ENCODE assay signal across 19 cellular contexts in genomic region chr4:134865675-134866074, GRCh38.
A peak's percentile ranks its signal among the peaks of the same experiment; 100 is the strongest.
DNase-seq lines count a peak whose midpoint lies in the region; ATAC-seq and TF ChIP-seq lines count a peak whose summit lies in the region.
"Had no signal": no experiment of that assay in that cellular context is flagged by ENCODE, and none has a peak within 500 bp of the region (broad histone marks: within the 10 kb centered on the region; RNA-seq: fewer than 3 reads in every experiment).

No MANE protein-coding gene starts in this region.

- H3K27me3 ChIP-seq in breast epithelium (no peaks in the 10 kb centered on the region), PC-3 (ENCODE audit: low read length) (no peaks in the 10 kb centered on the region), Peyer's patch (no peaks in the 10 kb centered on the region)

- TF ChIP-seq POLR2A in breast epithelium (IDR thresholded peaks at IDR 0.05) (no peak), Peyer's patch (IDR thresholded peaks at IDR 0.05) (no peak)

- POLR2A ChIA-PET in MCF 10A (lab: Yijun Ruan, JAX) = no interaction called here
- POLR2A ChIA-PET in PC-3 (lab: Charles Lee; ENCODE audit: unreplicated experiment) = no interaction called here
- POLR2A ChIA-PET in activated CD8-positive, alpha-beta T cell treated with anti-CD3 and anti-CD28 coated beads for 36 hours (lab: Charles Lee) = no interaction called here

- CTCF ChIA-PET in MCF 10A (lab: Yijun Ruan, JAX) (interaction anchor here (1.3 kb wide), 1 partner anchor 13 kb away, joined by 3 read pairs; no protein-coding TSS in a partner anchor), PC-3 (lab: Charles Lee) (interaction anchor here (0.6 kb wide), 1 partner anchor 26 kb away, joined by 3 read pairs; no protein-coding TSS in a partner anchor)
- CTCF ChIA-PET in activated CD8-positive, alpha-beta T cell treated with anti-CD3 and anti-CD28 coated beads for 36 hours (lab: Charles Lee) = no interaction called here

- H3K4me1 Mint-ChIP-seq in MCF 10A (ENCODE audit: insufficient read depth, unreplicated experiment) = no peaks in the 10 kb centered on the region
- no peaks in the 10 kb centered on the region for H3K4me1 Mint-ChIP-seq in type B pancreatic cell (ENCODE audit: unreplicated experiment)
- H3K4me1 Mint-ChIP-seq in stimulated activated naive CD8-positive, alpha-beta T cell treated with anti-CD3 and anti-CD28 coated beads, Interleukin-15, amount 100 ng/mL, for 72 hours = no peaks in the 10 kb centered on the region
- H3K4me1 Mint-ChIP-seq in activated CD8-positive, alpha-beta T cell treated with anti-CD3 and anti-CD28 coated beads for 36 hours (ENCODE audit: low read depth) = no peaks in the 10 kb centered on the region
- H3K4me1 Mint-ChIP-seq: CD4-positive, alpha-beta memory T cell had no signal

- ATAC-seq in PC-3 = no peak
- ATAC-seq in stimulated activated naive CD8-positive, alpha-beta T cell treated with anti-CD3 and anti-CD28 coated beads, Interleukin-15, amount 100 ng/mL, for 72 hours = no peak
- ATAC-seq in activated CD8-positive, alpha-beta T cell treated with anti-CD3 and anti-CD28 coated beads for 36 hours = no peak
- ATAC-seq: GM12878 had no signal

- no peak overlapping the region for H3K9ac ChIP-seq in PC-3 (ENCODE audit: low read length)
- H3K9ac ChIP-seq: GM23248 had no signal

- no peak overlapping the region for H2AFZ ChIP-seq in PC-3 (ENCODE audit: low read length)
- H2AFZ ChIP-seq: GM23248 had no signal

- H3K4me3 Mint-ChIP-seq in MCF 10A (ENCODE audit: unreplicated experiment) = no peak overlapping the region
- H3K4me3 Mint-ChIP-seq in type B pancreatic cell = no peak overlapping the region
- no peak overlapping the region for H3K4me3 Mint-ChIP-seq in stimulated activated naive CD8-positive, alpha-beta T cell treated with anti-CD3 and anti-CD28 coated beads, Interleukin-15, amount 100 ng/mL, for 72 hours
- no peak overlapping the region for H3K4me3 Mint-ChIP-seq in activated CD8-positive, alpha-beta T cell treated with anti-CD3 and anti-CD28 coated beads for 36 hours
- H3K4me3 Mint-ChIP-seq: CD4-positive, alpha-beta memory T cell had no signal

- H3K27ac ChIP-seq in breast epithelium (no peak overlapping the region), PC-3 (ENCODE audit: low read length) (no peak overlapping the region), Peyer's patch (no peak overlapping the region)
- H3K27ac ChIP-seq: GM23248, SK-N-MC had no signal

- H3K9me3 Mint-ChIP-seq in MCF 10A (ENCODE audit: unreplicated experiment) = no peaks in the 10 kb centered on the region
- no peaks in the 10 kb centered on the region for H3K9me3 Mint-ChIP-seq in type B pancreatic cell
- peaks cover 12 to 20% of the 10 kb centered on the region in 2 donors for H3K9me3 Mint-ChIP-seq in stimulated activated naive CD8-positive, alpha-beta T cell treated with anti-CD3 and anti-CD28 coated beads, Interleukin-15, amount 100 ng/mL, for 72 hours
- H3K9me3 Mint-ChIP-seq in activated CD8-positive, alpha-beta T cell treated with anti-CD3 and anti-CD28 coated beads for 36 hours = peaks cover 8% of the 10 kb centered on the region

- no peaks in the 10 kb centered on the region for H3K36me3 ChIP-seq in breast epithelium
- no peaks in the 10 kb centered on the region for H3K36me3 ChIP-seq in PC-3 (ENCODE audit: low read depth, low read length)
- H3K36me3 ChIP-seq in Peyer's patch = no peaks in the 10 kb centered on the region

- DNase-seq in MCF 10A (ENCODE audit: unreplicated experiment) (no peak), breast epithelium (ENCODE audit: low spot score in 2 of 2) (no peak), PC-3 (no peak), epithelial cell of proximal tubule (ENCODE audit: low read depth) (no peak), type B pancreatic cell (ENCODE audit: extremely low spot score, unreplicated experiment) (no peak), Peyer's patch (no peak)
- no peak for DNase-seq in stimulated activated naive CD8-positive, alpha-beta T cell treated with anti-CD3 and anti-CD28 coated beads, Interleukin-15, amount 100 ng/mL, for 72 hours
- no peak for DNase-seq in activated CD8-positive, alpha-beta T cell treated with anti-CD3 and anti-CD28 coated beads for 36 hours
- DNase-seq: Calu3; CD4-positive, alpha-beta memory T cell; GM23248; KG1; NCI-H1417 treated with DMSO at 0.1 percent for 48 hours; NCI-H1930; NCI-H226; NCI-H524; Right ventricle myocardium superior had no signal

- no TSS peak for BruUV-seq in MCF 10A (replicated peaks; lab: Mats Ljungman, UMichigan)
- BruUV-seq in PC-3 (replicated peaks; lab: Mats Ljungman, UMichigan) = no TSS peak

- no peaks in the 10 kb centered on the region for H3F3A ChIP-seq in PC-3 (ENCODE audit: low read length, unreplicated experiment)

- H3K9me3 ChIP-seq in breast epithelium (no peaks in the 10 kb centered on the region), PC-3 (ENCODE audit: low read length) (no peaks in the 10 kb centered on the region), Peyer's patch (no peaks in the 10 kb centered on the region)

- H3K9me2 ChIP-seq in PC-3 (replicated peaks; ENCODE audit: low read length) = no peaks in the 10 kb centered on the region

- H3K4me1 ChIP-seq in breast epithelium (no peaks in the 10 kb centered on the region), PC-3 (ENCODE audit: insufficient read depth, low read length) (no peaks in the 10 kb centered on the region), Peyer's patch (no peaks in the 10 kb centered on the region)

- no peak overlapping the region for H3K4me2 ChIP-seq in PC-3 (ENCODE audit: low read length)

- H3K27ac Mint-ChIP-seq in MCF 10A (ENCODE audit: low read depth, unreplicated experiment) (no peak overlapping the region), type B pancreatic cell (no peak overlapping the region)
- no peak overlapping the region for H3K27ac Mint-ChIP-seq in stimulated activated naive CD8-positive, alpha-beta T cell treated with anti-CD3 and anti-CD28 coated beads, Interleukin-15, amount 100 ng/mL, for 72 hours
- H3K27ac Mint-ChIP-seq in activated CD8-positive, alpha-beta T cell treated with anti-CD3 and anti-CD28 coated beads for 36 hours = no peak overlapping the region
- H3K27ac Mint-ChIP-seq: CD4-positive, alpha-beta memory T cell had no signal

- H3K4me3 ChIP-seq in breast epithelium (no peak overlapping the region), PC-3 (ENCODE audit: low read length) (no peak overlapping the region), epithelial cell of proximal tubule (ENCODE audit: low read depth, low read length) (no peak overlapping the region), Peyer's patch (no peak overlapping the region)
- H3K4me3 ChIP-seq: GM12878, GM23248, SK-N-MC had no signal

- H3K36me3 Mint-ChIP-seq in MCF 10A (ENCODE audit: insufficient read depth, unreplicated experiment) (no peaks in the 10 kb centered on the region), type B pancreatic cell (no peaks in the 10 kb centered on the region)
- no peaks in the 10 kb centered on the region for H3K36me3 Mint-ChIP-seq in activated CD8-positive, alpha-beta T cell treated with anti-CD3 and anti-CD28 coated beads for 36 hours (ENCODE audit: low read depth)
- H3K36me3 Mint-ChIP-seq: CD4-positive, alpha-beta memory T cell had no signal

- intact Hi-C loops in MCF 10A (cut with micrococcal nuclease) (no loop called here), breast epithelium (cut with DNase I; ENCODE audit: low total_unique reads) (no loop called here), PC-3 (cut with micrococcal nuclease) (no loop called here)
- intact Hi-C loops in activated CD8-positive, alpha-beta T cell treated with anti-CD3 and anti-CD28 coated beads for 36 hours (cut with micrococcal nuclease) = no loop called here

- H3K79me2 ChIP-seq in PC-3 (ENCODE audit: low read length) = no peaks in the 10 kb centered on the region

- TF ChIP-seq CTCF in MCF 10A (IDR thresholded peaks at IDR 0.05; ENCODE audit: unreplicated experiment) (peak; percentile 22), breast epithelium (IDR thresholded peaks at IDR 0.05) (no peak), PC-3 (conservative IDR thresholded peaks at IDR 0.05; ENCODE audit: low read depth, low read length) (peak; percentile 32; the same call in 1 of the 2 replicates), epithelial cell of proximal tubule (conservative IDR thresholded peaks at IDR 0.05; ENCODE audit: low read depth, low read length) (peak; percentile 40), type B pancreatic cell (conservative IDR thresholded peaks at IDR 0.05) (peak; percentile 60), Peyer's patch (IDR thresholded peaks at IDR 0.05) (no peak)
- no peak for TF ChIP-seq CTCF in activated CD8-positive, alpha-beta T cell treated with anti-CD3 and anti-CD28 coated beads for 36 hours (IDR thresholded peaks at IDR 0.05)

- H3K27me3 Mint-ChIP-seq in MCF 10A (ENCODE audit: insufficient read depth, unreplicated experiment) (no peaks in the 10 kb centered on the region), type B pancreatic cell (no peaks in the 10 kb centered on the region)
- H3K27me3 Mint-ChIP-seq in stimulated activated naive CD8-positive, alpha-beta T cell treated with anti-CD3 and anti-CD28 coated beads, Interleukin-15, amount 100 ng/mL, for 72 hours = no peaks in the 10 kb centered on the region
- H3K27me3 Mint-ChIP-seq in activated CD8-positive, alpha-beta T cell treated with anti-CD3 and anti-CD28 coated beads for 36 hours = no peaks in the 10 kb centered on the region
- H3K27me3 Mint-ChIP-seq: CD4-positive, alpha-beta memory T cell had no signal

- H4K20me1 ChIP-seq in PC-3 (ENCODE audit: low read length) = no peaks in the 10 kb centered on the region

Comparison
In these comparisons a context has a peak if more than half of its experiments do, and no peak if none do; other contexts are left out.
1. CTCF ChIP-seq: peak in MCF 10A (single experiment), PC-3 (single experiment), epithelial cell of proximal tubule (single experiment) and type B pancreatic cell (single experiment); none in breast epithelium (0 of 3), Peyer's patch (0 of 6) and activated CD8-positive, alpha-beta T cell treated with anti-CD3 and anti-CD28 coated beads for 36 hours (single experiment).